In the genomic region with DNA sequence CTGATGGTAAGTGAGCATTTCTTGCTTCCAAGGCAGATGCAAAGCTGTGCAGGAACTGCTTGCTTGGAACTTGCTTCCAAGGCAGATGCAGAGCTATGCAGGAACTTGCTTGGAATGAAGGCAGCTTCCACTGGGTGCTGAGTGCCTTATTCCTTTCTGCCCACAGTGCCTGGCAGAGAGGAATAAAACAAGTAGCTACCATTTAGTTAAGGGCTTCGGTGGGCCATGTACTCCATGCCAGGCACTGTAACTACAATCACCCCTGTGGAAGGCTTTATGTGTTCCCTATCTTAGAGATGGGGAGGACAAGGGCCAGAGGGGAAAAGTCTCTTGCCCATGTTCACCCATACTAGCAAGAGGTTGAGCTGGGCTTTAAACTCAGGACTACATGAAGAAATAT, we compare ENCODE assay signal across 33 cellular contexts. TPM values are rescaled to one million over a fixed set of nuclear protein-coding genes. Genes with fewer than 3 reads are reported as not detected.
"Had no signal": no experiment of that assay in that cellular context is flagged by ENCODE, and none has a peak within 500 bp of the region (broad histone marks: within the 10 kb centered on the region; RNA-seq: fewer than 3 reads in every experiment).

No MANE protein-coding gene starts in this region.

- H3K27ac ChIP-seq: ascending aorta, body of pancreas, RWPE1 had no signal

- H3K9me3 ChIP-seq: ascending aorta, body of pancreas had no signal

- DNase-seq: activated B cell treated with CpG ODN at 0.5 μM for 24 hours; activated CD4-positive, alpha-beta T cell treated with anti-CD3 and anti-CD28 coated beads for 1 hour; activated CD4-positive, alpha-beta T cell treated with anti-CD3 and anti-CD28 coated beads, Interleukin-2, amount 10 ng/mL, durations not matched to agents 24 days and 14 days; activated CD4-positive, alpha-beta T cell treated with anti-CD3 and anti-CD28 coated beads, Interleukin-2, amount 50 U/mL, for 48 hours; activated CD8-positive, alpha-beta memory T cell treated with anti-CD3 and anti-CD28 coated beads, Interleukin-2, amount 10 ng/mL, durations not matched to agents 7 days and 5 days; activated effector memory CD4-positive, alpha-beta T cell treated with Interleukin-2 at 50 U/mL for 16 hours; activated naive CD4-positive, alpha-beta T cell; activated naive CD8-positive, alpha-beta T cell treated with anti-CD3 and anti-CD28 coated beads, Interleukin-2, amount 50 U/mL, for 24 hours; activated T-cell treated with anti-CD3 and anti-CD28 coated beads, Interleukin-2, amount 50 U/mL, for 24 hours; amniotic stem cell; body of pancreas; Kasumi-1; KBM-7; NCI-H1092 treated with DMSO at 0.1 percent for 48 hours; NCI-H1417 treated with DMSO at 0.1 percent for 48 hours; NCI-H1694; NCI-H2029; NCI-H2107; NCI-H2171 treated with DMSO at 0.1 percent for 48 hours; NCI-H226; NCI-H510A; NCI-H526 treated with DMSO at 0.1 percent for 48 hours; NK-92 treated with Interleukin-12 subunit alpha and Interleukin-12 subunit beta, amount 100 ng/mL, for 24 hours; OCI-M1; SHP77 treated with DMSO at 0.1 percent for 48 hours; T-helper 2 cell; T1000 had no signal

- H3K4me3 Mint-ChIP-seq: activated B cell treated with CpG ODN at 0.5 μM for 24 hours; activated CD4-positive, alpha-beta T cell treated with anti-CD3 and anti-CD28 coated beads, Interleukin-2, amount 10 ng/mL, durations not matched to agents 24 days and 14 days; activated CD8-positive, alpha-beta memory T cell treated with anti-CD3 and anti-CD28 coated beads, Interleukin-2, amount 10 ng/mL, durations not matched to agents 7 days and 5 days; activated naive CD4-positive, alpha-beta T cell treated with anti-CD3 and anti-CD28 coated beads, Interleukin-2, amount 50 U/mL, for 24 hours; activated naive CD8-positive, alpha-beta T cell treated with anti-CD3 and anti-CD28 coated beads, Interleukin-2, amount 50 U/mL, for 24 hours; activated T-cell treated with anti-CD3 and anti-CD28 coated beads, Interleukin-2, amount 50 U/mL, for 24 hours; activated T-helper 1 cell treated with anti-CD3 and anti-CD28 coated beads, Interleukin-12 subunit alpha, Interleukin-12 subunit beta, Interleukin-2, Interleukin-4 antibody, amounts not matched to agents 30 ng/mL and 10 ng/mL and 1 ng/mL, durations not matched to agents 14 hours and 24 hours and 36 hours had no signal

- H3K4me3 ChIP-seq: ascending aorta, body of pancreas had no signal

- H3K4me1 Mint-ChIP-seq: activated B cell treated with CpG ODN at 0.5 μM for 24 hours; activated CD4-positive, alpha-beta T cell treated with anti-CD3 and anti-CD28 coated beads, Interleukin-2, amount 10 ng/mL, durations not matched to agents 24 days and 14 days; activated CD8-positive, alpha-beta memory T cell treated with anti-CD3 and anti-CD28 coated beads, Interleukin-2, amount 10 ng/mL, durations not matched to agents 7 days and 5 days; activated naive CD4-positive, alpha-beta T cell treated with anti-CD3 and anti-CD28 coated beads, Interleukin-2, amount 50 U/mL, for 24 hours; activated naive CD8-positive, alpha-beta T cell treated with anti-CD3 and anti-CD28 coated beads, Interleukin-2, amount 50 U/mL, for 24 hours had no signal

- ATAC-seq: activated CD8-positive, alpha-beta memory T cell treated with anti-CD3 and anti-CD28 coated beads, Interleukin-2, amount 10 ng/mL, durations not matched to agents 7 days and 5 days; activated naive CD8-positive, alpha-beta T cell treated with anti-CD3 and anti-CD28 coated beads, Interleukin-2, amount 50 U/mL, for 24 hours; body of pancreas; Panc1 had no signal

- H3K27me3 ChIP-seq: ascending aorta, body of pancreas had no signal

- H3K9me3 Mint-ChIP-seq: activated B cell treated with CpG ODN at 0.5 μM for 24 hours; activated CD4-positive, alpha-beta T cell treated with anti-CD3 and anti-CD28 coated beads, Interleukin-2, amount 10 ng/mL, durations not matched to agents 24 days and 14 days; activated naive CD4-positive, alpha-beta T cell treated with anti-CD3 and anti-CD28 coated beads, Interleukin-2, amount 50 U/mL, for 24 hours; activated naive CD8-positive, alpha-beta T cell treated with anti-CD3 and anti-CD28 coated beads, Interleukin-2, amount 50 U/mL, for 24 hours; activated T-helper 1 cell treated with anti-CD3 and anti-CD28 coated beads, Interleukin-12 subunit alpha, Interleukin-12 subunit beta, Interleukin-2, Interleukin-4 antibody, amounts not matched to agents 30 ng/mL and 10 ng/mL and 1 ng/mL, durations not matched to agents 14 hours and 24 hours and 36 hours had no signal

- H3K36me3 ChIP-seq: ascending aorta had no signal

- H3K36me3 Mint-ChIP-seq: activated CD8-positive, alpha-beta memory T cell treated with anti-CD3 and anti-CD28 coated beads, Interleukin-2, amount 10 ng/mL, durations not matched to agents 7 days and 5 days; activated naive CD4-positive, alpha-beta T cell treated with anti-CD3 and anti-CD28 coated beads, Interleukin-2, amount 50 U/mL, for 24 hours had no signal

- H3K4me1 ChIP-seq: body of pancreas had no signal

- H3K27ac Mint-ChIP-seq: activated B cell treated with CpG ODN at 0.5 μM for 24 hours; activated CD4-positive, alpha-beta T cell treated with anti-CD3 and anti-CD28 coated beads, Interleukin-2, amount 10 ng/mL, durations not matched to agents 24 days and 14 days; activated CD8-positive, alpha-beta memory T cell treated with anti-CD3 and anti-CD28 coated beads, Interleukin-2, amount 10 ng/mL, durations not matched to agents 7 days and 5 days; activated naive CD4-positive, alpha-beta T cell treated with anti-CD3 and anti-CD28 coated beads, Interleukin-2, amount 50 U/mL, for 24 hours; activated naive CD8-positive, alpha-beta T cell treated with anti-CD3 and anti-CD28 coated beads, Interleukin-2, amount 50 U/mL, for 24 hours; activated T-cell treated with anti-CD3 and anti-CD28 coated beads, Interleukin-2, amount 50 U/mL, for 24 hours; activated T-helper 1 cell treated with anti-CD3 and anti-CD28 coated beads, Interleukin-12 subunit alpha, Interleukin-12 subunit beta, Interleukin-2, Interleukin-4 antibody, amounts not matched to agents 30 ng/mL and 10 ng/mL and 1 ng/mL, durations not matched to agents 14 hours and 24 hours and 36 hours had no signal

RNA-seq across cellular contexts. Expression of gene MROH7, which starts 8.3 kb away (rescaled TPM):
- total RNA-seq: activated B cell treated with CpG ODN at 0.5 μM for 24 hours; activated CD8-positive, alpha-beta memory T cell treated with anti-CD3 and anti-CD28 coated beads, Interleukin-2, amount 10 ng/mL, durations not matched to agents 7 days and 5 days; activated T-helper 1 cell treated with anti-CD3 and anti-CD28 coated beads, Interleukin-12 subunit alpha, Interleukin-12 subunit beta, Interleukin-2, Interleukin-4 antibody, amounts not matched to agents 30 ng/mL and 10 ng/mL and 1 ng/mL, durations not matched to agents 14 hours and 24 hours and 36 hours had no signal

RNA-seq across cellular contexts. Expression of gene FAM151A, which starts 26.6 kb away (rescaled TPM):
- total RNA-seq: activated B cell treated with CpG ODN at 0.5 μM for 24 hours; activated CD4-positive, alpha-beta T cell treated with anti-CD3 and anti-CD28 coated beads, Interleukin-2, amount 10 ng/mL, durations not matched to agents 24 days and 14 days; activated CD8-positive, alpha-beta memory T cell treated with anti-CD3 and anti-CD28 coated beads, Interleukin-2, amount 10 ng/mL, durations not matched to agents 7 days and 5 days; activated T-helper 1 cell treated with anti-CD3 and anti-CD28 coated beads, Interleukin-12 subunit alpha, Interleukin-12 subunit beta, Interleukin-2, Interleukin-4 antibody, amounts not matched to agents 30 ng/mL and 10 ng/mL and 1 ng/mL, durations not matched to agents 14 hours and 24 hours and 36 hours; ascending aorta; body of pancreas; bronchial epithelial cell had no signal
